1 cellular context compared by ENCODE assay signal in genomic region chr14:101997429-101998336, GRCh38.
TF ChIP-seq lines count a peak whose summit lies in the region.

No MANE protein-coding gene starts in this region.

TF ChIP-seq in GM23338, 12 proteins besides CTCF, POLR2A, EP300 and RAD21 (continued from another document):
- TF ChIP-seq REST (IDR thresholded peaks at IDR 0.05; ENCODE audit: unreplicated experiment) (no peak), STAT1 (IDR thresholded peaks at IDR 0.05; ENCODE audit: unreplicated experiment) (no peak), ZNF462 (CRISPR knock-in tag; IDR thresholded peaks at IDR 0.05) (no peak), POLR2AphosphoS5 (IDR thresholded peaks at IDR 0.05; ENCODE audit: low read depth) (no peak), NANOG (IDR thresholded peaks at IDR 0.05; ENCODE audit: borderline replicate concordance) (no peak), ZNF114 (CRISPR knock-in tag; IDR thresholded peaks at IDR 0.05) (no peak), EZH2phosphoT487 (IDR thresholded peaks at IDR 0.05; ENCODE audit: unreplicated experiment) (no peak), ZNF331 (CRISPR knock-in tag; IDR thresholded peaks at IDR 0.05; ENCODE audit: low read depth) (no peak), EZH2 (IDR thresholded peaks at IDR 0.05; ENCODE audit: low read depth, unreplicated experiment) (no peak), ETS1 (IDR thresholded peaks at IDR 0.05) (no peak)
